ENCODE assay signal across 28 cellular contexts in genomic region chr17:22518185-22518584, GRCh38.
"Had no signal": no experiment of that assay in that cellular context is flagged by ENCODE, and none has a peak within 500 bp of the region (broad histone marks: within the 10 kb centered on the region; RNA-seq: fewer than 3 reads in every experiment).

No MANE protein-coding gene starts in this region.

- H3K4me1 Mint-ChIP-seq: natural killer cell; nephron; neural progenitor cell; stimulated activated effector memory CD8-positive, alpha-beta T cell treated with anti-CD3 and anti-CD28 coated beads, Interleukin-12 subunit alpha, Interleukin-12 subunit beta, amount 100 ng/mL, for 72 hours; stimulated activated naive B cell treated with anti-CD40 and anti-IgM and Interleukin-4, amounts not matched to agents 10 μg/mL and 1 μg/mL and 100 μg/mL, for 72 hours had no signal

- H3K27me3 Mint-ChIP-seq: progenitor cell of endocrine pancreas; stimulated activated naive B cell treated with anti-CD40 and anti-IgM and Interleukin-4, amounts not matched to agents 10 μg/mL and 1 μg/mL and 100 μg/mL, for 72 hours; stimulated activated naive CD8-positive, alpha-beta T cell treated with anti-CD3 and anti-CD28 coated beads, Interleukin-15, Interleukin-2, amounts not matched to agents 100 ng/mL and 50 ng/mL, for 24 hours; type B pancreatic cell had no signal

- H3K9me3 ChIP-seq: ovary, psoas muscle, right lobe of liver, suprapubic skin, testis, transverse colon, upper lobe of right lung, uterus had no signal

- H3K27me3 ChIP-seq: neural progenitor cell, ovary, right lobe of liver, sigmoid colon, suprapubic skin, testis, tibial artery, transverse colon, upper lobe of right lung, uterus had no signal

- ATAC-seq: natural killer cell; psoas muscle; right cardiac atrium; right lobe of liver; stimulated activated effector memory CD8-positive, alpha-beta T cell treated with anti-CD3 and anti-CD28 coated beads, Interleukin-12 subunit alpha, Interleukin-12 subunit beta, amount 100 ng/mL, for 72 hours; stimulated activated naive B cell treated with anti-CD40 and anti-IgM and Interleukin-4, amounts not matched to agents 10 μg/mL and 1 μg/mL and 100 μg/mL, for 72 hours; upper lobe of right lung had no signal

- H3K4me1 ChIP-seq: neural progenitor cell, parathyroid adenoma, psoas muscle, right lobe of liver, sigmoid colon, suprapubic skin, testis, tibial artery, transverse colon, upper lobe of right lung, uterus had no signal

- H3K36me3 ChIP-seq: neural progenitor cell, ovary, right lobe of liver, sigmoid colon, suprapubic skin, tibial artery, transverse colon, upper lobe of right lung, uterus had no signal

- H3K27ac ChIP-seq: neural progenitor cell, ovary, parathyroid adenoma, psoas muscle, right lobe of liver, sigmoid colon, suprapubic skin, testis, tibial artery, transverse colon, upper lobe of right lung, uterus had no signal

- H3K4me3 ChIP-seq: neural progenitor cell, ovary, psoas muscle, right lobe of liver, sigmoid colon, suprapubic skin, tibial artery, transverse colon, upper lobe of right lung, uterus had no signal

- H3K4me3 Mint-ChIP-seq: natural killer cell; nephron; neural progenitor cell; stimulated activated effector memory CD8-positive, alpha-beta T cell treated with anti-CD3 and anti-CD28 coated beads, Interleukin-12 subunit alpha, Interleukin-12 subunit beta, amount 100 ng/mL, for 72 hours; stimulated activated naive B cell treated with anti-CD40 and anti-IgM and Interleukin-4, amounts not matched to agents 10 μg/mL and 1 μg/mL and 100 μg/mL, for 72 hours; stimulated activated naive CD8-positive, alpha-beta T cell treated with anti-CD3 and anti-CD28 coated beads, Interleukin-15, Interleukin-2, amounts not matched to agents 100 ng/mL and 50 ng/mL, for 24 hours; type B pancreatic cell had no signal

- DNase-seq: natural killer cell; occipital lobe; ovary; psoas muscle; right cardiac atrium; right lobe of liver; sigmoid colon; small intestine; stimulated activated CD4-positive, alpha-beta T cell treated with anti-CD3 and anti-CD28 coated beads, Interleukin-15, amount 100 ng/mL, for 24 hours; stimulated activated CD4-positive, alpha-beta T cell treated with anti-CD3 and anti-CD28 coated beads, Interleukin-2, amount 100 ng/mL, for 24 hours; stimulated activated CD4-positive, alpha-beta T cell treated with anti-CD3 and anti-CD28 coated beads, Interleukin-2, amount 100 ng/mL, for 48 hours; stimulated activated CD4-positive, alpha-beta T cell treated with anti-CD3 and anti-CD28 coated beads, Interleukin-4, amount 100 ng/mL, for 24 hours; stimulated activated naive B cell treated with anti-CD40 and anti-IgM and Interleukin-4, amounts not matched to agents 10 μg/mL and 1 μg/mL and 100 μg/mL, for 72 hours; stimulated activated naive CD4-positive, alpha-beta T cell treated with Interleukin-2 at 50 U/mL for 16 hours; substantia nigra; testis; tibial artery; transverse colon; upper lobe of right lung; uterus had no signal

- H3K27ac Mint-ChIP-seq: natural killer cell; nephron; neural progenitor cell; progenitor cell of endocrine pancreas; stimulated activated effector memory CD8-positive, alpha-beta T cell treated with anti-CD3 and anti-CD28 coated beads, Interleukin-12 subunit alpha, Interleukin-12 subunit beta, amount 100 ng/mL, for 72 hours; stimulated activated naive B cell treated with anti-CD40 and anti-IgM and Interleukin-4, amounts not matched to agents 10 μg/mL and 1 μg/mL and 100 μg/mL, for 72 hours; stimulated activated naive CD8-positive, alpha-beta T cell treated with anti-CD3 and anti-CD28 coated beads, Interleukin-15, Interleukin-2, amounts not matched to agents 100 ng/mL and 50 ng/mL, for 24 hours; type B pancreatic cell had no signal

- H3K9me3 Mint-ChIP-seq: type B pancreatic cell had no signal
